In the genomic region with DNA sequence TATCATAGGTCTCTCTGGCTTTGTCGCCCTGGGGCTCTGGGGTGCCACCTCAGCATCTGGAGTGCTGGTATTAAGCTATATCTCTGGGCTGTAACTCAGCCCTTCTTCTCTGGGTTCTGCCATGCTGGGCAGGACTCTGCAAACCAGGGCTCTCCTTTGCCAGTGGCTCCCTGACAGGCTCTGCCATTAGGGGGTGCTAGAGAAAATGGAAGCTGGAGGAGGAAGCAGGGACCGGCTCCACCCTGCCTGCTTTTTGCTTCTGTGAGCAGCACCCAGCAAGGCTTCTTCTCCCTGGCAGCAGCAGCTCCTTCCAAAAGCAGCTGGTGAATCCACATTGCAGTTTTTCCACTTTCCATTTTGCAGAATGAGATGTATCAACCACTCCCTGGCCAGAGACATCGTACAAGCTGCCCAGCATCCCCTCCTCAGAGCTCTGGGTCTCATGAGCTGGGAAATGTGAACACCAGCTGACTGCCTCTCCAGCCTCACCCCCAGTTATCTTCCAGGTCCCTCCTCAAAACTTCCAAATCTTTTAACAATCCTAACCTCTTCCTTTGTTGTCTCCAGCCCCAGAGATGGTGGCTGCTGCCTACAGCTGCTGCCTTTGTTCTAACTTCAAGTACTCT, we compare ENCODE assay signal across 8 cellular contexts.
A peak's percentile ranks its signal among the peaks of the same experiment; 100 is the strongest.
DNase-seq lines count a peak whose midpoint lies in the region; ATAC-seq and TF ChIP-seq lines count a peak whose summit lies in the region.

No MANE protein-coding gene starts in this region.

- H3K4me1 ChIP-seq in Panc1 (ENCODE audit: control insufficient read depth, insufficient read depth, low read length) = no peaks in the 10 kb centered on the region

- POLR2A ChIA-PET in Panc1 (lab: Charles Lee) = no interaction called here

- CTCF ChIA-PET in Panc1 (lab: Charles Lee) = interaction anchor here (0.7 kb wide), 1 partner anchor 273 kb away, joined by 3 read pairs; no protein-coding TSS in a partner anchor

- H3K4me3 ChIP-seq in Panc1 (ENCODE audit: low read depth in 2 of 2, low read length in 2 of 2) = no peak overlapping the region

- intact Hi-C loops in Panc1 (cut with micrococcal nuclease; ENCODE audit: unreplicated experiment) = no loop called here

- H3K27me3 ChIP-seq in Panc1 (ENCODE audit: control insufficient read depth, insufficient read depth, low read length) = peaks cover 2% of the 10 kb centered on the region

- no TSS peak for BruUV-seq in Panc1 (replicated peaks; lab: Mats Ljungman, UMichigan)

- in situ Hi-C loops in Panc1 (cut with HindIII; ENCODE audit: low pct_unique_long_range_greater_than_20kb, low sequenced_read_pairs) = no loop called here

- peak; percentile 70 for TF ChIP-seq CTCF in Panc1 (IDR thresholded peaks at IDR 0.05)

- H3K36me3 ChIP-seq in Panc1 (ENCODE audit: control insufficient read depth, insufficient read depth, low read length) = no peaks in the 10 kb centered on the region

- H3K9me3 ChIP-seq in Panc1 (ENCODE audit: control insufficient read depth, insufficient read depth, low read depth, low read length) = no peaks in the 10 kb centered on the region

- no peak overlapping the region for H3K27ac ChIP-seq in Panc1 (ENCODE audit: low read length)

- ATAC-seq in HG03565 (IDR thresholded peaks at IDR 0.05; ENCODE audit: unreplicated experiment) (peak; percentile 63), Panc1 (peak; percentile 82), GM18870 (IDR thresholded peaks at IDR 0.05; ENCODE audit: unreplicated experiment) (no peak)

- DNase-seq in DMS 273 (lab: John Stamatoyannopoulos, UW; ENCODE audit: unreplicated experiment) (peak; percentile 72), DMS 273 treated with DMSO at 0.1 percent for 48 hours (lab: John Stamatoyannopoulos, UW) (no peak), Panc1 (ENCODE audit: low read depth, low spot score) (no peak), amniotic stem cell (lab: John Stamatoyannopoulos, UW) (peak; percentile 26), hepatic stellate cell (ENCODE audit: low spot score) (peak; percentile 60)
- peak; percentile 65 for DNase-seq in stimulated activated CD4-positive, alpha-beta T cell treated with anti-CD3 and anti-CD28 coated beads, Interleukin-15, amount 100 ng/mL, for 24 hours

Comparison
In these comparisons a context has a peak if more than half of its experiments do, and no peak if none do; other contexts are left out.
1. DNase-seq: peak in DMS 273 (single experiment), amniotic stem cell (single experiment), hepatic stellate cell (single experiment) and stimulated activated CD4-positive, alpha-beta T cell treated with anti-CD3 and anti-CD28 coated beads, Interleukin-15, amount 100 ng/mL, for 24 hours (single experiment); none in DMS 273 treated with DMSO at 0.1 percent for 48 hours (single experiment) and Panc1 (single experiment).